1 cellular context compared by ENCODE assay signal in the genomic region with DNA sequence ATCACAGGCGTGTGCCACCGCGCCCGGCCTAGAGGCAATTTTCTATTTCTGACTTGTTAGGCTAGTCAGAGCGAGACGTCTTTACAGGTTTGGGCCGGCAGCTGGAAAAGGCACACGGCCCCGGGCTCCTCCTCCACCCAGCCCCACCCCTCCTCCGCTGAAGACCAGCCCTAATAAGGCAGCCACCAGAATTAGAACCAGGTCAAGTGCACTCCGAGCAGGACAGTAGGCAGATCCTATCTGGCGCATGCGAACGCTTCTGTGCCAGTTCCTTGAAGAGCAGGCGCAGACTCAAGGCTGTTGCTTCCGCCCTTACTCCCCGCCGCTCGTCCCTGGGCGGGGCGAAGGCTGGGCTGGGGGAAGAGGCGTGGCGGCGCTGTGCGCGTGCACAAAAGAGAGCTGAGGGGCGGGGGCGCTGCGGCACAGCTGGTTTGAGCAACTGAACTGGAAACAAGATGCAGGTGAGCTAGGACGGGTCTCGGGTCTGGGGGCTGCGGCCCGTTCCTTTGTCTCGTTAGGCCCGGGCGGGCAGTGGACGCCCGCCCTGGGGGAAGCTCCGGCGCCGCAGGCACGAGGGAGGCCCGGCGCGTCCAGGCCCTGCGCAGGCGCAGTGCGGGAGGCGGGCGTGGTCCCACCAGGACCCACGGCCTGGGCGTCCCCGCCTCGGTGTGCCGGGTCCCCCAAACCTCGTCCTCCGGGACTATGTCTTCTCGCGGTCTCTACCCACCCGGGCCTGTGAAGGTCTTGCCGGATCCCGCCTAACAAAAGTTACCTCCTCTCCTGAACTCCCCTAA.
TF ChIP-seq lines count a peak whose summit lies in the region.

TSS of gene PDCL3 (plus strand) at position 381 of the 794 bp plus-strand sequence. CDS start at position 456, 75 bp downstream.

TF ChIP-seq in HepG2, 621 proteins besides CTCF, POLR2A, EP300 and RAD21 (continued from another document and continues in another):
- peak; percentile 64 for TF ChIP-seq TFDP2 (CRISPR knock-in tag; IDR thresholded peaks at IDR 0.05)
- no peak for TF ChIP-seq SRSF4 (IDR thresholded peaks at IDR 0.05; ENCODE audit: low read depth, low read length, poor library complexity, severe bottlenecking)
- 0 out of 2 replicates have a peak, but pooled peaks have one; percentile 49 for TF ChIP-seq ZNF326 (CRISPR knock-in tag; IDR thresholded peaks at IDR 0.05; ENCODE audit: borderline replicate concordance)
- peak; percentile 39 for TF ChIP-seq FOXK1 (CRISPR knock-in tag; IDR thresholded peaks at IDR 0.05; ENCODE audit: borderline replicate concordance, low read depth)
- peak; percentile 83 for TF ChIP-seq MXD1 (CRISPR knock-in tag; IDR thresholded peaks at IDR 0.05)
- no peak for TF ChIP-seq NFIC (IDR thresholded peaks at IDR 0.05; ENCODE audit: low read length)
- TF ChIP-seq, protein P1, sequence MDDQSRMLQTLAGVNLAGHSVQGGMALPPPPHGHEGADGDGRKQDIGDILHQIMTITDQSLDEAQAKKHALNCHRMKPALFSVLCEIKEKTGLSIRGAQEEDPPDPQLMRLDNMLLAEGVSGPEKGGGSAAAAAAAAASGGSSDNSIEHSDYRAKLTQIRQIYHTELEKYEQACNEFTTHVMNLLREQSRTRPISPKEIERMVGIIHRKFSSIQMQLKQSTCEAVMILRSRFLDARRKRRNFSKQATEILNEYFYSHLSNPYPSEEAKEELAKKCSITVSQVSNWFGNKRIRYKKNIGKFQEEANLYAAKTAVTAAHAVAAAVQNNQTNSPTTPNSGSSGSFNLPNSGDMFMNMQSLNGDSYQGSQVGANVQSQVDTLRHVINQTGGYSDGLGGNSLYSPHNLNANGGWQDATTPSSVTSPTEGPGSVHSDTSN (CRISPR knock-in tag; IDR thresholded peaks at IDR 0.05; ENCODE audit: borderline replicate concordance) = no peak
- peak; percentile 97 for TF ChIP-seq ELF1 (CRISPR knock-in tag; IDR thresholded peaks at IDR 0.05)
- TF ChIP-seq BRCA1 (CRISPR knock-in tag; IDR thresholded peaks at IDR 0.05) = peak; percentile 69
- TF ChIP-seq ZNF614 (CRISPR knock-in tag; IDR thresholded peaks at IDR 0.05; ENCODE audit: borderline replicate concordance) = 0 out of 2 replicates have a peak, but pooled peaks have one; percentile 21
- peak; percentile 79; the same call in 1 of the 2 replicates for TF ChIP-seq ELF4 (CRISPR knock-in tag; IDR thresholded peaks at IDR 0.05; ENCODE audit: borderline replicate concordance)
- TF ChIP-seq ZBTB43 (CRISPR knock-in tag; conservative IDR thresholded peaks at IDR 0.05) = peak; percentile 73; the same call in 1 of the 2 replicates
- peak; percentile 39 for TF ChIP-seq TEAD3 (CRISPR knock-in tag; optimal IDR thresholded peaks at IDR 0.05; ENCODE audit: borderline replicate concordance)
- TF ChIP-seq, protein P2, sequence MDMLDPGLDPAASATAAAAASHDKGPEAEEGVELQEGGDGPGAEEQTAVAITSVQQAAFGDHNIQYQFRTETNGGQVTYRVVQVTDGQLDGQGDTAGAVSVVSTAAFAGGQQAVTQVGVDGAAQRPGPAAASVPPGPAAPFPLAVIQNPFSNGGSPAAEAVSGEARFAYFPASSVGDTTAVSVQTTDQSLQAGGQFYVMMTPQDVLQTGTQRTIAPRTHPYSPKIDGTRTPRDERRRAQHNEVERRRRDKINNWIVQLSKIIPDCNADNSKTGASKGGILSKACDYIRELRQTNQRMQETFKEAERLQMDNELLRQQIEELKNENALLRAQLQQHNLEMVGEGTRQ (IDR thresholded peaks at IDR 0.05; ENCODE audit: low read depth, low read length) = no peak
- TF ChIP-seq, protein P2 (CRISPR knock-in tag; IDR thresholded peaks at IDR 0.05; ENCODE audit: borderline replicate concordance) = peak; percentile 80; the same call in 1 of the 2 replicates
- TF ChIP-seq ARNTL (CRISPR knock-in tag; IDR thresholded peaks at IDR 0.05) = peak; percentile 12
- TF ChIP-seq FOXK2 (IDR thresholded peaks at IDR 0.05) = no peak
- peak; percentile 77 for TF ChIP-seq KAT8 (CRISPR knock-in tag; IDR thresholded peaks at IDR 0.05)
- TF ChIP-seq, protein P3, sequence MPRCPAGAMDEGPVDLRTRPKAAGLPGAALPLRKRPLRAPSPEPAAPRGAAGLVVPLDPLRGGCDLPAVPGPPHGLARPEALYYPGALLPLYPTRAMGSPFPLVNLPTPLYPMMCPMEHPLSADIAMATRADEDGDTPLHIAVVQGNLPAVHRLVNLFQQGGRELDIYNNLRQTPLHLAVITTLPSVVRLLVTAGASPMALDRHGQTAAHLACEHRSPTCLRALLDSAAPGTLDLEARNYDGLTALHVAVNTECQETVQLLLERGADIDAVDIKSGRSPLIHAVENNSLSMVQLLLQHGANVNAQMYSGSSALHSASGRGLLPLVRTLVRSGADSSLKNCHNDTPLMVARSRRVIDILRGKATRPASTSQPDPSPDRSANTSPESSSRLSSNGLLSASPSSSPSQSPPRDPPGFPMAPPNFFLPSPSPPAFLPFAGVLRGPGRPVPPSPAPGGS (CRISPR knock-in tag; IDR thresholded peaks at IDR 0.05) = peak; percentile 93
- TF ChIP-seq ZNF766 (CRISPR knock-in tag; IDR thresholded peaks at IDR 0.05; ENCODE audit: borderline replicate concordance) = peak; percentile 65; the same call in 1 of the 2 replicates
- TF ChIP-seq, protein P4, sequence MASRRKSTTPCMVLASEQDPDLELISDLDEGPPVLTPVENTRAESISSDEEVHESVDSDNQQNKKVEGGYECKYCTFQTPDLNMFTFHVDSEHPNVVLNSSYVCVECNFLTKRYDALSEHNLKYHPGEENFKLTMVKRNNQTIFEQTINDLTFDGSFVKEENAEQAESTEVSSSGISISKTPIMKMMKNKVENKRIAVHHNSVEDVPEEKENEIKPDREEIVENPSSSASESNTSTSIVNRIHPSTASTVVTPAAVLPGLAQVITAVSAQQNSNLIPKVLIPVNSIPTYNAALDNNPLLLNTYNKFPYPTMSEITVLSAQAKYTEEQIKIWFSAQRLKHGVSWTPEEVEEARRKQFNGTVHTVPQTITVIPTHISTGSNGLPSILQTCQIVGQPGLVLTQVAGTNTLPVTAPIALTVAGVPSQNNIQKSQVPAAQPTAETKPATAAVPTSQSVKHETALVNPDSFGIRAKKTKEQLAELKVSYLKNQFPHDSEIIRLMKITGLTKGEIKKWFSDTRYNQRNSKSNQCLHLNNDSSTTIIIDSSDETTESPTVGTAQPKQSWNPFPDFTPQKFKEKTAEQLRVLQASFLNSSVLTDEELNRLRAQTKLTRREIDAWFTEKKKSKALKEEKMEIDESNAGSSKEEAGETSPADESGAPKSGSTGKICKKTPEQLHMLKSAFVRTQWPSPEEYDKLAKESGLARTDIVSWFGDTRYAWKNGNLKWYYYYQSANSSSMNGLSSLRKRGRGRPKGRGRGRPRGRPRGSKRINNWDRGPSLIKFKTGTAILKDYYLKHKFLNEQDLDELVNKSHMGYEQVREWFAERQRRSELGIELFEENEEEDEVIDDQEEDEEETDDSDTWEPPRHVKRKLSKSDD (CRISPR knock-in tag; IDR thresholded peaks at IDR 0.05; ENCODE audit: low read depth) = no peak; the same call in 1 of the 2 replicates
- peak; percentile 77; the same call in 1 of the 2 replicates for TF ChIP-seq ZSCAN20 (CRISPR knock-in tag; IDR thresholded peaks at IDR 0.05; ENCODE audit: borderline replicate concordance)
- TF ChIP-seq SRF (IDR thresholded peaks at IDR 0.05; ENCODE audit: low read depth, low read length) = peak; percentile 97
- peak; percentile 84; the same call in 1 of the 2 replicates for TF ChIP-seq RARG (CRISPR knock-in tag; IDR thresholded peaks at IDR 0.05; ENCODE audit: low read depth)
- TF ChIP-seq KDM1A (CRISPR knock-in tag; IDR thresholded peaks at IDR 0.05) = no peak
- TF ChIP-seq ZNF337 (CRISPR knock-in tag; IDR thresholded peaks at IDR 0.05; ENCODE audit: borderline replicate concordance, low read depth) = peak; percentile 82; the same call in 1 of the 2 replicates
- no peak for TF ChIP-seq SCMH1 (CRISPR knock-in tag; IDR thresholded peaks at IDR 0.05; ENCODE audit: borderline replicate concordance)
- no peak for TF ChIP-seq IRF1 (CRISPR knock-in tag; IDR thresholded peaks at IDR 0.05; ENCODE audit: low read depth)
- TF ChIP-seq FOXA1 (IDR thresholded peaks at IDR 0.05) = no peak
- peak; percentile 8; the same call in 1 of the 2 replicates for TF ChIP-seq FOXA1 (CRISPR knock-in tag; IDR thresholded peaks at IDR 0.05)
- TF ChIP-seq IRF2 (CRISPR knock-in tag; IDR thresholded peaks at IDR 0.05) = peak; percentile 86
- TF ChIP-seq NFKB2 (CRISPR knock-in tag; IDR thresholded peaks at IDR 0.05; ENCODE audit: borderline replicate concordance) = peak; percentile 70; the same call in 1 of the 2 replicates
- TF ChIP-seq, protein P5, sequence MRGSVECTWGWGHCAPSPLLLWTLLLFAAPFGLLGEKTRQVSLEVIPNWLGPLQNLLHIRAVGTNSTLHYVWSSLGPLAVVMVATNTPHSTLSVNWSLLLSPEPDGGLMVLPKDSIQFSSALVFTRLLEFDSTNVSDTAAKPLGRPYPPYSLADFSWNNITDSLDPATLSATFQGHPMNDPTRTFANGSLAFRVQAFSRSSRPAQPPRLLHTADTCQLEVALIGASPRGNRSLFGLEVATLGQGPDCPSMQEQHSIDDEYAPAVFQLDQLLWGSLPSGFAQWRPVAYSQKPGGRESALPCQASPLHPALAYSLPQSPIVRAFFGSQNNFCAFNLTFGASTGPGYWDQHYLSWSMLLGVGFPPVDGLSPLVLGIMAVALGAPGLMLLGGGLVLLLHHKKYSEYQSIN (CRISPR knock-in tag; IDR thresholded peaks at IDR 0.05; ENCODE audit: borderline replicate concordance) = no peak
- 0 out of 2 replicates have a peak, but pooled peaks have one; percentile 37 for TF ChIP-seq U2AF2 (IDR thresholded peaks at IDR 0.05; ENCODE audit: low read depth, low read length)
- peak; percentile 49; the same call in 1 of the 2 replicates for TF ChIP-seq NCOR1 (IDR thresholded peaks at IDR 0.05; ENCODE audit: borderline replicate concordance, low read length)
- TF ChIP-seq BORCS8-MEF2B (CRISPR knock-in tag; IDR thresholded peaks at IDR 0.05) = peak; percentile 81
- no peak for TF ChIP-seq TBP (CRISPR knock-in tag; IDR thresholded peaks at IDR 0.05)
- TF ChIP-seq KDM3A (CRISPR knock-in tag; IDR thresholded peaks at IDR 0.05; ENCODE audit: low read depth) = peak; percentile 78; the same call in 1 of the 2 replicates
- TF ChIP-seq, protein P6, sequence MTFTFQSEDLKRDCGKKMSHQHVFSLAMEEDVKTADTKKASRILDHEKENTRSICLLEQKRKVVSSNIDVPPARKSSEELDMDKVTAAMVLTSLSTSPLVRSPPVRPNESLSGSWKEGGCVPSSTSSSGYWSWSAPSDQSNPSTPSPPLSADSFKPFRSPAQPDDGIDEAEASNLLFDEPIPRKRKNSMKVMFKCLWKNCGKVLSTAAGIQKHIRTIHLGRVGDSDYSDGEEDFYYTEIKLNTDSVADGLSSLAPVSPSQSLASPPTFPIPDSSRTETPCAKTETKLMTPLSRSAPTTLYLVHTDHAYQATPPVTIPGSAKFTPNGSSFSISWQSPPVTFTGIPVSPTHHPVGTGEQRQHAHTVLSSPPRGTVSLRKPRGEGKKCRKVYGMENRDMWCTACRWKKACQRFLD (CRISPR knock-in tag; IDR thresholded peaks at IDR 0.05; ENCODE audit: borderline replicate concordance) = peak; percentile 92; the same call in 1 of the 2 replicates
- TF ChIP-seq YEATS2 (CRISPR knock-in tag; IDR thresholded peaks at IDR 0.05; ENCODE audit: borderline replicate concordance) = peak; percentile 78; the same call in 1 of the 2 replicates
- TF ChIP-seq GTF3A (CRISPR knock-in tag; conservative IDR thresholded peaks at IDR 0.05) = no peak
